8 cellular contexts compared by ENCODE assay signal in the genomic region with DNA sequence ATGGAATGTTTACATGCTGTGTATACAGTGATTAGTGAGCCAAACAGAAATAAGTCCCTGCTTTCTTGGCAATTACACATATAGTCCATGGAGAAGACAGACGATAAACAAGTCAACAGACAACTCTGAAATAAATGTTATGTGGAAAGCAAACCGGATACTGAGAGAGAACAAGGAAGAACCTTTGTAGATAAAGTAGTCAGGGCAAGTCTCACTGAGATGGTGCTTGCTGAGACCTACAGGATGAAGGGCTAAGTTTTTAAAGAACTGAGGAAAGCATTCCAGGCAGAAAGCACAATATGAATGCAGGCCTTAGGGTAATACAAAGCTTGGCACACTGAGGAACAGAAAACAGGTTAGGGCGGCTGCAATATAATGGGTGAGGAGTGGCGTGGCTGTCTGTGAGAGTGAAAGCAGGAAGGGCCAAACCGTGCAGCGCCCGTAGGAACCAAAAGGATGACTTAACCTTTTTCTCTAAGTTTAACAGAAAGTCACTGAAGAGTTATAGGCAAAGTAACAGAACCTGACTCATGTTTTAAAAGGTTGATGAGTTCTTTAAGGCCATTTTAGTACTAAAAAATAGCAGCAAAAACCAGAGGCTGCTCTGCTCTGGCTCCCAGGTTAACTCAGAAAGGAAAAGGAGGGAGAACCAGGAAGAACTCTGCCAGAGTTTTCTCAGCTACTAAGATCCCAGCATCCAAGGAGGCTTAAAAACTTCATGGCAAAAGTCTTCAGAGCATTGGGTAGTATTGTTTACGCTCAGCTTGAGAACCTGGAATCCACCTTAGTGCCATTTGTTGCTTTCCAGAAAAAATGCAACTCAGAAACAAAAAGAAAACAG. TPM values are rescaled to one million over a fixed set of nuclear protein-coding genes. Genes with fewer than 3 reads are reported as not detected.
DNase-seq lines count a peak whose midpoint lies in the region; ATAC-seq and TF ChIP-seq lines count a peak whose summit lies in the region.

No MANE protein-coding gene starts in this region.

- no peak for TF ChIP-seq CTCF in activated CD8-positive, alpha-beta T cell treated with anti-CD3 and anti-CD28 coated beads for 36 hours (IDR thresholded peaks at IDR 0.05)
- no peak for TF ChIP-seq CTCF in upper lobe of left lung (IDR thresholded peaks at IDR 0.05)

- whole genome bisulfite sequencing in upper lobe of left lung, 2 donors: 18 to 32% methylated on average over 8 of the region's 8 CpGs
- no CpG with 5 or more reads among the region's 8 CpGs for WGBS in neuronal stem cell (ENCODE audit: extremely low coverage in 2 of 2, insufficient read length in 2 of 2, insufficient replicate concordance in 1 of 2), 2 donors

- H3K4me1 ChIP-seq in upper lobe of left lung (peaks cover 0 to 6% (median 2%) of the 10 kb centered on the region in 4 donors), neuronal stem cell (ENCODE audit: control insufficient read depth in 2 of 2, insufficient read depth in 1 of 2, low read depth in 1 of 2, low read length in 2 of 2) (no peaks in the 10 kb centered on the region)

- no peak overlapping the region for H3K4ac ChIP-seq in neuronal stem cell (ENCODE audit: low read length)

- peaks cover 58% of the 10 kb centered on the region for H3K4me1 Mint-ChIP-seq in activated CD8-positive, alpha-beta T cell treated with anti-CD3 and anti-CD28 coated beads for 36 hours (ENCODE audit: low read depth)
- peaks cover 18 to 24% of the 10 kb centered on the region in 2 donors for H3K4me1 Mint-ChIP-seq in immature natural killer cell

- peak overlapping the region; percentile 68 for H3K4me3 Mint-ChIP-seq in activated CD8-positive, alpha-beta T cell treated with anti-CD3 and anti-CD28 coated beads for 36 hours
- peak overlapping the region; percentile 66 to 86 (median 73) for H3K4me3 Mint-ChIP-seq in immature natural killer cell

- H3K27me3 ChIP-seq in upper lobe of left lung: no peaks in the 10 kb centered on the region
- no peaks in the 10 kb centered on the region for H3K27me3 ChIP-seq in neuronal stem cell (ENCODE audit: control insufficient read depth in 3 of 3, insufficient read depth in 3 of 3, low read depth in 1 of 3, low read length in 3 of 3)

- no peak overlapping the region for H2BK120ac ChIP-seq in neuronal stem cell (ENCODE audit: low read depth, low read length)

- H3K36me3 ChIP-seq in upper lobe of left lung (no peaks in the 10 kb centered on the region), neuronal stem cell (replicated peaks in 1 of 2; ENCODE audit: control insufficient read depth in 2 of 2, insufficient read depth in 2 of 2, low read length in 2 of 2) (no peaks in the 10 kb centered on the region)

- H3K27me3 Mint-ChIP-seq in activated CD8-positive, alpha-beta T cell treated with anti-CD3 and anti-CD28 coated beads for 36 hours: no peaks in the 10 kb centered on the region
- no peaks in the 10 kb centered on the region for H3K27me3 Mint-ChIP-seq in immature natural killer cell (ENCODE audit: low read depth in 3 of 3)

- H3K27ac ChIP-seq in upper lobe of left lung: peak overlapping the region in 3 of 4 donors; percentile 1 to 34 (median 22)
- H3K27ac ChIP-seq in neuronal stem cell (replicated peaks; ENCODE audit: low read length): no peak overlapping the region

- no peak overlapping the region for H2BK5ac ChIP-seq in neuronal stem cell (ENCODE audit: low read length)

- H4K91ac ChIP-seq in neuronal stem cell (ENCODE audit: low read depth, low read length, poor library complexity): no peak overlapping the region

- peaks cover 40% of the 10 kb centered on the region for H3K36me3 Mint-ChIP-seq in activated CD8-positive, alpha-beta T cell treated with anti-CD3 and anti-CD28 coated beads for 36 hours (ENCODE audit: low read depth)
- no peaks in the 10 kb centered on the region for H3K36me3 Mint-ChIP-seq in immature natural killer cell

- H3K14ac ChIP-seq in neuronal stem cell (ENCODE audit: low read length): no peak overlapping the region

- TF ChIP-seq EP300 in upper lobe of left lung (IDR thresholded peaks at IDR 0.05): no peak

- H3K18ac ChIP-seq in neuronal stem cell (ENCODE audit: low read length): no peak overlapping the region

- no peak overlapping the region for H3K23ac ChIP-seq in neuronal stem cell (ENCODE audit: low read depth, low read length, poor library complexity)

- H3K27ac Mint-ChIP-seq in activated CD8-positive, alpha-beta T cell treated with anti-CD3 and anti-CD28 coated beads for 36 hours: peak overlapping the region; percentile 90
- peak overlapping the region; percentile 81 to 92 (median 86) for H3K27ac Mint-ChIP-seq in immature natural killer cell

- no peaks in the 10 kb centered on the region for H3K79me1 ChIP-seq in neuronal stem cell (ENCODE audit: low read depth, low read length)

- H3K4me3 ChIP-seq in upper lobe of left lung: peak overlapping the region in 2 of 4 donors; percentile 28 to 30
- no peak overlapping the region for H3K4me3 ChIP-seq in neuronal stem cell (ENCODE audit: low read length in 2 of 2)

- no peak overlapping the region for H2BK15ac ChIP-seq in neuronal stem cell (ENCODE audit: low read length)

- no peak overlapping the region for H3K4me2 ChIP-seq in neuronal stem cell (ENCODE audit: insufficient read depth, low read length, poor library complexity, severe bottlenecking)

- no peak overlapping the region for H2BK12ac ChIP-seq in neuronal stem cell (ENCODE audit: low read length)

- POLR2A ChIA-PET in activated CD8-positive, alpha-beta T cell treated with anti-CD3 and anti-CD28 coated beads for 36 hours (lab: Charles Lee): interaction anchor here (1.1 to 2.1 kb wide), 2 partner anchors 8 to 313 kb away, joined by 8 to 9 read pairs; a partner anchor contains a TSS

- H3K9ac ChIP-seq in neuronal stem cell (ENCODE audit: low read depth, low read length, poor library complexity): no peak overlapping the region

- intact Hi-C loops in activated CD8-positive, alpha-beta T cell treated with anti-CD3 and anti-CD28 coated beads for 36 hours (cut with micrococcal nuclease): no loop called here

- DNase-seq in AG20443 (ENCODE audit: low spot score) (peak; percentile 27), immature natural killer cell (peak in 1 of 3 donors; percentile 23), upper lobe of left lung (peak in 1 of 2 donors; percentile 33), DMS79 (lab: John Stamatoyannopoulos, UW) (no peak), neuronal stem cell (ENCODE audit: low spot score) (no peak)
- DNase-seq in activated CD8-positive, alpha-beta T cell treated with anti-CD3 and anti-CD28 coated beads for 36 hours: peak; percentile 73

- no peak overlapping the region for H2AFZ ChIP-seq in neuronal stem cell (ENCODE audit: low read length)

- H2AK5ac ChIP-seq in neuronal stem cell (ENCODE audit: low read depth, low read length): no peak overlapping the region

- peak; percentile 86 for ATAC-seq in GM19395 (IDR thresholded peaks at IDR 0.05; ENCODE audit: unreplicated experiment)
- peak; percentile 70 for ATAC-seq in HG03469 (IDR thresholded peaks at IDR 0.05; ENCODE audit: unreplicated experiment)
- ATAC-seq in activated CD8-positive, alpha-beta T cell treated with anti-CD3 and anti-CD28 coated beads for 36 hours: peak; percentile 74
- ATAC-seq in upper lobe of left lung (ENCODE audit: low FRiP score in 2 of 2): peak; percentile 45 to 59

- H3K9me3 Mint-ChIP-seq in activated CD8-positive, alpha-beta T cell treated with anti-CD3 and anti-CD28 coated beads for 36 hours: no peaks in the 10 kb centered on the region
- H3K9me3 Mint-ChIP-seq in immature natural killer cell: no peaks in the 10 kb centered on the region

- no peaks in the 10 kb centered on the region for H3K9me3 ChIP-seq in upper lobe of left lung
- H3K9me3 ChIP-seq in neuronal stem cell (replicated peaks in 1 of 2; ENCODE audit: control insufficient read depth in 2 of 2, insufficient read depth in 1 of 2, low read depth in 1 of 2, low read length in 2 of 2): no peaks in the 10 kb centered on the region

- H4K8ac ChIP-seq in neuronal stem cell (ENCODE audit: low read depth, low read length): no peak overlapping the region

- no peak for TF ChIP-seq POLR2A in upper lobe of left lung (IDR thresholded peaks at IDR 0.05)

- CTCF ChIA-PET in activated CD8-positive, alpha-beta T cell treated with anti-CD3 and anti-CD28 coated beads for 36 hours (lab: Charles Lee): interaction anchor here (1.2 to 2.2 kb wide), 4 partner anchors 116 to 477 kb away, joined by 5 to 7 read pairs (median 6); no protein-coding TSS in a partner anchor

RNA-seq across cellular contexts. Expression of a gene that starts 8.7 kb away (rescaled TPM):
- 100 to 1,000 TPM; 126 to 127 TPM for total RNA-seq in activated CD8-positive, alpha-beta T cell treated with anti-CD3 and anti-CD28 coated beads for 36 hours
- polyA plus RNA-seq in immature natural killer cell: 10 to 100 TPM in 1 of 3 donors, 1 to 10 TPM in 1, under 1 TPM in 1; 0.29 to 10.8 (median 2.8) TPM
- total RNA-seq in upper lobe of left lung: 10 to 100 TPM in 5 of 6 donors, 1 to 10 TPM in 1; 5.6 to 37.8 (median 15.2) TPM
- polyA plus RNA-seq in neuronal stem cell (2013, experiment 1 of 2): 11.5 TPM
- 11.6 TPM for polyA plus RNA-seq in neuronal stem cell (2013, experiment 2 of 2)

RNA-seq across cellular contexts. Expression of a gene that starts 49.9 kb away (rescaled TPM):
- total RNA-seq in activated CD8-positive, alpha-beta T cell treated with anti-CD3 and anti-CD28 coated beads for 36 hours: 1 to 10 TPM; 2.5 to 3.2 TPM
- 1 to 10 TPM in 2 of 3 donors, under 1 TPM in 1; 0.52 to 3.6 (median 1.4) TPM for polyA plus RNA-seq in immature natural killer cell
- total RNA-seq in upper lobe of left lung: 10 to 100 TPM in 3 of 6 donors, 1 to 10 TPM in 3; 3.1 to 50.2 (median 11.7) TPM
- polyA plus RNA-seq in neuronal stem cell (2013, experiment 1 of 2): 0.66 TPM
- 0.43 TPM for polyA plus RNA-seq in neuronal stem cell (2013, experiment 2 of 2)

Comparison
In these comparisons a context has a peak if more than half of its experiments do, and no peak if none do; other contexts are left out.
1. DNase-seq: peak in AG20443 (single experiment) and activated CD8-positive, alpha-beta T cell treated with anti-CD3 and anti-CD28 coated beads for 36 hours (single experiment); none in DMS79 (single experiment) and neuronal stem cell (single experiment).
2. Peak in every context shown above with its lines, with median percentiles within 50 percentile points of each other: ATAC-seq.